Comparison of ENCODE assay signal across 19 cellular contexts in genomic region chr6:24430086-24430485, GRCh38.
"Had no signal": no experiment of that assay in that cellular context is flagged by ENCODE, and none has a peak within 500 bp of the region (broad histone marks: within the 10 kb centered on the region; RNA-seq: fewer than 3 reads in every experiment).

No MANE protein-coding gene starts in this region.

- H3K4me3 ChIP-seq: ascending aorta, coronary artery, left ventricle myocardium inferior had no signal

- H3K4me3 Mint-ChIP-seq: activated CD4-positive, alpha-beta memory T cell treated with anti-CD3 and anti-CD28 coated beads, Interleukin-2, amount 10 ng/mL, durations not matched to agents 7 days and 5 days; activated naive CD4-positive, alpha-beta T cell treated with anti-CD3 and anti-CD28 coated beads, Interleukin-2, amount 50 U/mL, for 24 hours; activated T-cell treated with anti-CD3 and anti-CD28 coated beads, Interleukin-2, amount 50 U/mL, for 24 hours; immature natural killer cell; nephron progenitor cell had no signal

- H3K36me3 Mint-ChIP-seq: activated naive CD4-positive, alpha-beta T cell treated with anti-CD3 and anti-CD28 coated beads, Interleukin-2, amount 50 U/mL, for 24 hours had no signal

- H3K4me1 Mint-ChIP-seq: activated CD4-positive, alpha-beta memory T cell treated with anti-CD3 and anti-CD28 coated beads, Interleukin-2, amount 10 ng/mL, durations not matched to agents 7 days and 5 days; activated naive CD4-positive, alpha-beta T cell treated with anti-CD3 and anti-CD28 coated beads, Interleukin-2, amount 50 U/mL, for 24 hours; immature natural killer cell had no signal

- H3K9me3 Mint-ChIP-seq: activated CD4-positive, alpha-beta memory T cell treated with anti-CD3 and anti-CD28 coated beads, Interleukin-2, amount 10 ng/mL, durations not matched to agents 7 days and 5 days; activated naive CD4-positive, alpha-beta T cell treated with anti-CD3 and anti-CD28 coated beads, Interleukin-2, amount 50 U/mL, for 24 hours; activated T-cell treated with anti-CD3 and anti-CD28 coated beads, Interleukin-2, amount 50 U/mL, for 24 hours; immature natural killer cell; nephron progenitor cell had no signal

- ATAC-seq: stimulated activated naive CD8-positive, alpha-beta T cell treated with anti-CD3 and anti-CD28 coated beads, Interleukin-15, Interleukin-2, amounts not matched to agents 100 U/mL and 50 U/mL, for 24 hours had no signal

- H3K27ac ChIP-seq: ascending aorta, coronary artery, left ventricle myocardium inferior had no signal

- H3K4me1 ChIP-seq: ascending aorta, left ventricle myocardium inferior had no signal

- DNase-seq: activated CD4-positive, alpha-beta memory T cell treated with anti-CD3 and anti-CD28 coated beads, Interleukin-2, amount 10 ng/mL, durations not matched to agents 7 days and 5 days; activated CD4-positive, alpha-beta T cell treated with anti-CD3 and anti-CD28 coated beads for 48 hours; activated CD4-positive, CD25-positive, alpha-beta regulatory T cell; activated T-cell treated with anti-CD3 and anti-CD28 coated beads, Interleukin-2, amount 50 U/mL, for 24 hours; erythroblast; immature natural killer cell; kidney glomerular epithelial cell; left ventricle myocardium inferior; mammary epithelial cell; nephron progenitor cell; occipital lobe; stimulated activated CD4-positive, alpha-beta T cell treated with anti-CD3 and anti-CD28 coated beads, Interleukin-2, amount 100 ng/mL, for 24 hours; stimulated activated naive CD8-positive, alpha-beta T cell treated with anti-CD3 and anti-CD28 coated beads, Interleukin-15, Interleukin-2, amounts not matched to agents 100 U/mL and 50 U/mL, for 24 hours; T1000; trophoblast cell had no signal

- H3K27me3 ChIP-seq: ascending aorta had no signal

- H3K27ac Mint-ChIP-seq: activated CD4-positive, alpha-beta memory T cell treated with anti-CD3 and anti-CD28 coated beads, Interleukin-2, amount 10 ng/mL, durations not matched to agents 7 days and 5 days; activated naive CD4-positive, alpha-beta T cell treated with anti-CD3 and anti-CD28 coated beads, Interleukin-2, amount 50 U/mL, for 24 hours; activated T-cell treated with anti-CD3 and anti-CD28 coated beads, Interleukin-2, amount 50 U/mL, for 24 hours; immature natural killer cell; nephron progenitor cell had no signal

- H3K27me3 Mint-ChIP-seq: activated CD4-positive, alpha-beta memory T cell treated with anti-CD3 and anti-CD28 coated beads, Interleukin-2, amount 10 ng/mL, durations not matched to agents 7 days and 5 days; activated naive CD4-positive, alpha-beta T cell treated with anti-CD3 and anti-CD28 coated beads, Interleukin-2, amount 50 U/mL, for 24 hours; activated T-cell treated with anti-CD3 and anti-CD28 coated beads, Interleukin-2, amount 50 U/mL, for 24 hours; progenitor cell of endocrine pancreas had no signal

- H3K9me3 ChIP-seq: ascending aorta, left ventricle myocardium inferior had no signal
